In the genomic region with DNA sequence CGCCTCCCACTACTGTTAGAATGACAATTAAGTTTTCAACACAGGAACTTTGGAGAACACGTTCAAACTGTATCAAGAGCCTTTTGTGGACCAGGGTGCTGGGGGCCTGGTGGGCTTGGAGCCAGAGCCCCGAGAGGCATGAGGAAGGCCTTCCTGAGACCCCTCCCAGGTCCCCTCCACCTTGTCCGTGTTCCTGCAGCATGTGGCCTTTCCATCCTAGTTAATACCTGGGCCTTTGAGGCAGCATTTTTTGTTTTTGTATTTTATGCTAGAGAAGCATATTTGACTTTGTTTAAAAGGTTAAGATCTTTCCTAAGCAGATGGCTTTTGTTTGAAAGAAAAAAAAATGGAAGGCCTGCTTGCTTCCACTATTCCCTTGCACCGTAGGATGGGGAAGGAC, we compare ENCODE assay signal across 17 cellular contexts.
DNase-seq lines count a peak whose midpoint lies in the region; ATAC-seq and TF ChIP-seq lines count a peak whose summit lies in the region.
"Had no signal": no experiment of that assay in that cellular context is flagged by ENCODE, and none has a peak within 500 bp of the region (broad histone marks: within the 10 kb centered on the region; RNA-seq: fewer than 3 reads in every experiment).

No MANE protein-coding gene starts in this region.

- H3K27ac ChIP-seq in esophagus muscularis mucosa (replicated peaks in 1 of 4) (no peak overlapping the region), sigmoid colon (no peak overlapping the region), GM23338 (ENCODE audit: low read depth) (no peak overlapping the region)
- H3K27ac ChIP-seq: 22Rv1, KMS-11 had no signal

- H3K4me3 Mint-ChIP-seq in activated CD8-positive, alpha-beta T cell treated with anti-CD3 and anti-CD28 coated beads, Interleukin-2, amount 10 ng/mL, durations not matched to agents 7 days and 5 days, result no peak overlapping the region
- H3K4me3 Mint-ChIP-seq in activated CD8-positive, alpha-beta T cell treated with anti-CD3 and anti-CD28 coated beads for 36 hours, result no peak overlapping the region
- no peak overlapping the region for H3K4me3 Mint-ChIP-seq in activated T-helper 1 cell treated with anti-CD3 and anti-CD28 coated beads, Interleukin-12 subunit alpha, Interleukin-12 subunit beta, Interleukin-2, Interleukin-4 antibody, amounts not matched to agents 30 ng/mL and 10 ng/mL and 1 ng/mL, durations not matched to agents 14 hours and 24 hours and 36 hours
- H3K4me3 Mint-ChIP-seq in GM23338, result no peak overlapping the region

- H2AFZ ChIP-seq in GM23338, result no peak overlapping the region

- peaks cover 6% of the 10 kb centered on the region for H4K20me1 ChIP-seq in GM23338 (replicated peaks; ENCODE audit: insufficient read depth)

- ATAC-seq in activated CD8-positive, alpha-beta T cell treated with anti-CD3 and anti-CD28 coated beads, Interleukin-2, amount 10 ng/mL, durations not matched to agents 7 days and 5 days, result no peak
- ATAC-seq in activated CD8-positive, alpha-beta T cell treated with anti-CD3 and anti-CD28 coated beads for 36 hours, result no peak
- no peak for ATAC-seq in GM23338

- no peak for DNase-seq in activated CD8-positive, alpha-beta T cell treated with anti-CD3 and anti-CD28 coated beads, Interleukin-2, amount 10 ng/mL, durations not matched to agents 7 days and 5 days
- no peak for DNase-seq in activated CD8-positive, alpha-beta T cell treated with anti-CD3 and anti-CD28 coated beads for 36 hours
- no peak for DNase-seq in activated T-helper 1 cell treated with anti-CD3 and anti-CD28 coated beads, Interleukin-12 subunit alpha, Interleukin-12 subunit beta, Interleukin-2, Interleukin-4 antibody, amounts not matched to agents 30 ng/mL and 10 ng/mL and 1 ng/mL, durations not matched to agents 14 hours and 24 hours and 36 hours (ENCODE audit: low spot score)
- DNase-seq in esophagus muscularis mucosa (ENCODE audit: extremely low spot score) (peak; percentile 74), sigmoid colon (peak; percentile 28), activated gamma-delta T cell treated with Interleukin-2 at 50 U/mL for 16 hours (no peak), GM23338 (ENCODE audit: low spot score) (no peak)
- no peak for DNase-seq in activated CD8-positive, alpha-beta memory T cell treated with anti-CD3 and anti-CD28 coated beads for 24 hours
- DNase-seq: MV-4-11, NCI-H1417, NCI-H187 treated with DMSO at 0.1 percent for 48 hours, NCI-H2227 treated with DMSO at 0.1 percent for 48 hours, NCI-H510A treated with DMSO at 0.1 percent for 48 hours, NCI-H774, SHP77 had no signal

- no peaks in the 10 kb centered on the region for H3K27me3 Mint-ChIP-seq in activated CD8-positive, alpha-beta T cell treated with anti-CD3 and anti-CD28 coated beads, Interleukin-2, amount 10 ng/mL, durations not matched to agents 7 days and 5 days (ENCODE audit: low read depth)
- H3K27me3 Mint-ChIP-seq in activated CD8-positive, alpha-beta T cell treated with anti-CD3 and anti-CD28 coated beads for 36 hours, result no peaks in the 10 kb centered on the region
- H3K27me3 Mint-ChIP-seq in activated T-helper 1 cell treated with anti-CD3 and anti-CD28 coated beads, Interleukin-12 subunit alpha, Interleukin-12 subunit beta, Interleukin-2, Interleukin-4 antibody, amounts not matched to agents 30 ng/mL and 10 ng/mL and 1 ng/mL, durations not matched to agents 14 hours and 24 hours and 36 hours (ENCODE audit: insufficient read depth), result no peaks in the 10 kb centered on the region
- H3K27me3 Mint-ChIP-seq in GM23338 (ENCODE audit: insufficient read depth, low read depth, poor library complexity), result peaks cover 2% of the 10 kb centered on the region

- peaks cover 52% of the 10 kb centered on the region for H3K36me3 Mint-ChIP-seq in activated CD8-positive, alpha-beta T cell treated with anti-CD3 and anti-CD28 coated beads, Interleukin-2, amount 10 ng/mL, durations not matched to agents 7 days and 5 days (ENCODE audit: low read depth)
- peaks cover 5% of the 10 kb centered on the region for H3K36me3 Mint-ChIP-seq in activated CD8-positive, alpha-beta T cell treated with anti-CD3 and anti-CD28 coated beads for 36 hours (ENCODE audit: low read depth)
- H3K36me3 Mint-ChIP-seq in activated T-helper 1 cell treated with anti-CD3 and anti-CD28 coated beads, Interleukin-12 subunit alpha, Interleukin-12 subunit beta, Interleukin-2, Interleukin-4 antibody, amounts not matched to agents 30 ng/mL and 10 ng/mL and 1 ng/mL, durations not matched to agents 14 hours and 24 hours and 36 hours (ENCODE audit: low read depth), result peaks cover 14% of the 10 kb centered on the region
- H3K36me3 Mint-ChIP-seq in GM23338 (ENCODE audit: low read depth), result peaks cover 3% of the 10 kb centered on the region; the same call in 1 of the 3 replicates

- H3K27me3 ChIP-seq in esophagus muscularis mucosa, result no peaks in the 10 kb centered on the region
- H3K27me3 ChIP-seq in sigmoid colon, result no peaks in the 10 kb centered on the region
- H3K27me3 ChIP-seq in GM23338 (ENCODE audit: insufficient read depth), result no peaks in the 10 kb centered on the region

- H3K79me2 ChIP-seq in GM23338 (replicated peaks; ENCODE audit: insufficient read depth), result peaks cover 26% of the 10 kb centered on the region

- 0 out of 2 replicates have a peak, but pooled peaks cover 4% of the 10 kb centered on the region for H3K9me2 ChIP-seq in GM23338 (ENCODE audit: insufficient read depth)

- no peaks in the 10 kb centered on the region for H3K9me3 ChIP-seq in esophagus muscularis mucosa
- H3K9me3 ChIP-seq in sigmoid colon, result no peaks in the 10 kb centered on the region

- H3K36me3 ChIP-seq in esophagus muscularis mucosa, result no peaks in the 10 kb centered on the region
- no peaks in the 10 kb centered on the region for H3K36me3 ChIP-seq in sigmoid colon
- H3K36me3 ChIP-seq in GM23338 (ENCODE audit: insufficient read depth), result no peaks in the 10 kb centered on the region

- TF ChIP-seq POLR2A in esophagus muscularis mucosa (IDR thresholded peaks at IDR 0.05; ENCODE audit: low read depth) (no peak), sigmoid colon (IDR thresholded peaks at IDR 0.05) (no peak)

- peak overlapping the region; percentile 39 for H3K27ac Mint-ChIP-seq in activated CD8-positive, alpha-beta T cell treated with anti-CD3 and anti-CD28 coated beads, Interleukin-2, amount 10 ng/mL, durations not matched to agents 7 days and 5 days
- no peak overlapping the region for H3K27ac Mint-ChIP-seq in activated CD8-positive, alpha-beta T cell treated with anti-CD3 and anti-CD28 coated beads for 36 hours
- H3K27ac Mint-ChIP-seq in activated T-helper 1 cell treated with anti-CD3 and anti-CD28 coated beads, Interleukin-12 subunit alpha, Interleukin-12 subunit beta, Interleukin-2, Interleukin-4 antibody, amounts not matched to agents 30 ng/mL and 10 ng/mL and 1 ng/mL, durations not matched to agents 14 hours and 24 hours and 36 hours, result peak overlapping the region; percentile 43
- H3K27ac Mint-ChIP-seq in GM23338, result no peak overlapping the region

- CTCF ChIA-PET in activated CD8-positive, alpha-beta T cell treated with anti-CD3 and anti-CD28 coated beads, Interleukin-2, amount 10 ng/mL, durations not matched to agents 7 days and 5 days (lab: Charles Lee), result no interaction called here
- CTCF ChIA-PET in activated CD8-positive, alpha-beta T cell treated with anti-CD3 and anti-CD28 coated beads for 36 hours (lab: Charles Lee), result interaction anchor here (1.0 kb wide), 1 partner anchor 45 kb away, joined by 3 read pairs; no protein-coding TSS in a partner anchor

- TF ChIP-seq EP300 in esophagus muscularis mucosa (IDR thresholded peaks at IDR 0.05) (no peak), sigmoid colon (IDR thresholded peaks at IDR 0.05) (no peak)

- H3K4me2 ChIP-seq in GM23338, result no peak overlapping the region
- H3K4me2 ChIP-seq: KMS-11 had no signal

- H3F3A ChIP-seq in GM23338 (replicated peaks; ENCODE audit: low read depth), result no peaks in the 10 kb centered on the region

- H3K4me3 ChIP-seq in esophagus muscularis mucosa, result no peak overlapping the region
- no peak overlapping the region for H3K4me3 ChIP-seq in sigmoid colon
- H3K4me3 ChIP-seq in GM23338, result no peak overlapping the region

- WGBS in esophagus muscularis mucosa, result 88% methylated on average over 5 of the region's 5 CpGs
- 93 to 96% methylated on average over 5 of the region's 5 CpGs for WGBS in sigmoid colon, 2 donors

- peaks cover 38 to 83% (median 62%) of the 10 kb centered on the region in 4 donors for H3K4me1 ChIP-seq in esophagus muscularis mucosa
- peaks cover 0 to 58% (median 42%) of the 10 kb centered on the region in 4 donors for H3K4me1 ChIP-seq in sigmoid colon
- H3K4me1 ChIP-seq in GM23338 (ENCODE audit: insufficient read depth), result no peaks in the 10 kb centered on the region

- H3K4me1 Mint-ChIP-seq in activated CD8-positive, alpha-beta T cell treated with anti-CD3 and anti-CD28 coated beads, Interleukin-2, amount 10 ng/mL, durations not matched to agents 7 days and 5 days (ENCODE audit: low read depth), result peaks cover 96% of the 10 kb centered on the region
- peaks cover 93% of the 10 kb centered on the region for H3K4me1 Mint-ChIP-seq in activated CD8-positive, alpha-beta T cell treated with anti-CD3 and anti-CD28 coated beads for 36 hours (ENCODE audit: low read depth)
- peaks cover 77% of the 10 kb centered on the region for H3K4me1 Mint-ChIP-seq in activated T-helper 1 cell treated with anti-CD3 and anti-CD28 coated beads, Interleukin-12 subunit alpha, Interleukin-12 subunit beta, Interleukin-2, Interleukin-4 antibody, amounts not matched to agents 30 ng/mL and 10 ng/mL and 1 ng/mL, durations not matched to agents 14 hours and 24 hours and 36 hours (ENCODE audit: low read depth)
- H3K4me1 Mint-ChIP-seq in GM23338, result peaks cover 31% of the 10 kb centered on the region

- no peak for TF ChIP-seq CTCF in activated CD8-positive, alpha-beta T cell treated with anti-CD3 and anti-CD28 coated beads for 36 hours (IDR thresholded peaks at IDR 0.05)
- no peak for TF ChIP-seq CTCF in esophagus muscularis mucosa (IDR thresholded peaks at IDR 0.05)
- TF ChIP-seq CTCF in sigmoid colon (IDR thresholded peaks at IDR 0.05), result no peak
- no peak for TF ChIP-seq CTCF in GM23338 (conservative IDR thresholded peaks at IDR 0.05; ENCODE audit: low read depth in 2 of 2)

- intact Hi-C loops in activated CD8-positive, alpha-beta T cell treated with anti-CD3 and anti-CD28 coated beads for 36 hours (cut with micrococcal nuclease), result no loop called here
- intact Hi-C loops in activated T-helper 1 cell treated with anti-CD3 and anti-CD28 coated beads, Interleukin-12 subunit alpha, Interleukin-12 subunit beta, Interleukin-2, Interleukin-4 antibody, amounts not matched to agents 30 ng/mL and 10 ng/mL and 1 ng/mL, durations not matched to agents 14 hours and 24 hours and 36 hours (cut with micrococcal nuclease), result no loop called here
- intact Hi-C loops in esophagus muscularis mucosa (cut with DNase I), result no loop called here
- intact Hi-C loops in sigmoid colon (cut with DNase I), result no loop called here

- H3K9me3 Mint-ChIP-seq in activated CD8-positive, alpha-beta T cell treated with anti-CD3 and anti-CD28 coated beads, Interleukin-2, amount 10 ng/mL, durations not matched to agents 7 days and 5 days (ENCODE audit: insufficient read depth), result no peaks in the 10 kb centered on the region
- H3K9me3 Mint-ChIP-seq in activated CD8-positive, alpha-beta T cell treated with anti-CD3 and anti-CD28 coated beads for 36 hours, result no peaks in the 10 kb centered on the region
- H3K9me3 Mint-ChIP-seq in activated T-helper 1 cell treated with anti-CD3 and anti-CD28 coated beads, Interleukin-12 subunit alpha, Interleukin-12 subunit beta, Interleukin-2, Interleukin-4 antibody, amounts not matched to agents 30 ng/mL and 10 ng/mL and 1 ng/mL, durations not matched to agents 14 hours and 24 hours and 36 hours, result no peaks in the 10 kb centered on the region
- no peaks in the 10 kb centered on the region for H3K9me3 Mint-ChIP-seq in GM23338

- POLR2A ChIA-PET in activated CD8-positive, alpha-beta T cell treated with anti-CD3 and anti-CD28 coated beads, Interleukin-2, amount 10 ng/mL, durations not matched to agents 7 days and 5 days (lab: Charles Lee), result no interaction called here
- POLR2A ChIA-PET in activated CD8-positive, alpha-beta T cell treated with anti-CD3 and anti-CD28 coated beads for 36 hours (lab: Charles Lee), result no interaction called here

Comparison
In these comparisons a context has a peak if more than half of its experiments do, and no peak if none do; other contexts are left out.
1. H3K27ac Mint-ChIP-seq: peak in activated CD8-positive, alpha-beta T cell treated with anti-CD3 and anti-CD28 coated beads, Interleukin-2, amount 10 ng/mL, durations not matched to agents 7 days and 5 days (single experiment) and activated T-helper 1 cell treated with anti-CD3 and anti-CD28 coated beads, Interleukin-12 subunit alpha, Interleukin-12 subunit beta, Interleukin-2, Interleukin-4 antibody, amounts not matched to agents 30 ng/mL and 10 ng/mL and 1 ng/mL, durations not matched to agents 14 hours and 24 hours and 36 hours (single experiment); none in activated CD8-positive, alpha-beta T cell treated with anti-CD3 and anti-CD28 coated beads for 36 hours (single experiment) and GM23338 (single experiment).
2. DNase-seq: peak in esophagus muscularis mucosa (single experiment) and sigmoid colon (single experiment); none in activated CD8-positive, alpha-beta T cell treated with anti-CD3 and anti-CD28 coated beads, Interleukin-2, amount 10 ng/mL, durations not matched to agents 7 days and 5 days (single experiment), activated CD8-positive, alpha-beta T cell treated with anti-CD3 and anti-CD28 coated beads for 36 hours (single experiment), activated T-helper 1 cell treated with anti-CD3 and anti-CD28 coated beads, Interleukin-12 subunit alpha, Interleukin-12 subunit beta, Interleukin-2, Interleukin-4 antibody, amounts not matched to agents 30 ng/mL and 10 ng/mL and 1 ng/mL, durations not matched to agents 14 hours and 24 hours and 36 hours (single experiment), activated gamma-delta T cell treated with Interleukin-2 at 50 U/mL for 16 hours (single experiment), GM23338 (single experiment) and activated CD8-positive, alpha-beta memory T cell treated with anti-CD3 and anti-CD28 coated beads for 24 hours (single experiment).